In the genomic region with DNA sequence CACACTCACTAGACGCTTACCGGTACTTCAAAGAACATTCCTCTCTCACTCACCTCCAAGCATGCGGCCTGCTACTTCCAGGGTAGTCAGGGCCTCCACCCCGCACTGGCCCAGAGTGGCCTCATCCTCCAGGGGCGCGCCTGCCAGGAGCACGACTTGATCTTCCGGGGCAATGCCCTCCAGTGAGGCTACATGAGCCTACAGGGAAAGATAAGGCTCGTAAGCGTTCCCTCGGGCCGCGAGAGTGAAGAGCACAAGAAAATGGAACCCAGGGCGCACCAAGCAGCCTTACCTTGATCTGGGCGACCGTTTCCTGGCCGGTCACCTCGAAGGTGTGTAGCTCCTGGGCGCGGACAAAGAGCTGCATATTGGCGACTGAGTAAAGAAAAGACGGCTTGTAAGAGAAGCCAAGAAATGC, we compare ENCODE assay signal across 9 cellular contexts. TPM values are rescaled to one million over a fixed set of nuclear protein-coding genes. Genes with fewer than 3 reads are reported as not detected.
A peak's percentile ranks its signal among the peaks of the same experiment; 100 is the strongest.
DNase-seq lines count a peak whose midpoint lies in the region; ATAC-seq and FAIRE-seq lines count a peak whose summit lies in the region.
"Had no signal": no experiment of that assay in that cellular context is flagged by ENCODE, and none has a peak within 500 bp of the region (broad histone marks: within the 10 kb centered on the region; RNA-seq: fewer than 3 reads in every experiment).

No MANE protein-coding gene starts in this region.

- no peaks in the 10 kb centered on the region for H3K9me3 Mint-ChIP-seq in activated T-cell treated with anti-CD3 and anti-CD28 coated beads, Interleukin-2, amount 50 U/mL, for 24 hours
- H3K9me3 Mint-ChIP-seq in activated T-helper 1 cell treated with anti-CD3 and anti-CD28 coated beads, Interleukin-12 subunit alpha, Interleukin-12 subunit beta, Interleukin-2, Interleukin-4 antibody, amounts not matched to agents 30 ng/mL and 10 ng/mL and 1 ng/mL, durations not matched to agents 14 hours and 24 hours and 36 hours = no peaks in the 10 kb centered on the region

- FAIRE-seq in small intestine (lab: Jason Lieb, UNC) = no peak
- FAIRE-seq: colon had no signal

- H3K4me3 ChIP-seq in iPS DF 6.9 (ENCODE audit: low read length) (peak overlapping the region; percentile 87), small intestine (ENCODE audit: low read depth in 1 of 2, low read length in 2 of 2) (peak overlapping the region; percentile 69 to 83)

- no peaks in the 10 kb centered on the region for H3K9me3 ChIP-seq in iPS DF 6.9 (ENCODE audit: control insufficient read depth, insufficient read depth, low read length)
- H3K9me3 ChIP-seq in small intestine (ENCODE audit: control insufficient read depth, low read depth) = no peaks in the 10 kb centered on the region

- peaks cover 26% of the 10 kb centered on the region; the same call in 1 of the 2 replicates for H3K36me3 ChIP-seq in iPS DF 6.9 (ENCODE audit: control insufficient read depth, insufficient read depth, low read length)
- peaks cover 4 to 11% of the 10 kb centered on the region in 2 donors for H3K36me3 ChIP-seq in small intestine (ENCODE audit: control insufficient read depth in 2 of 2, insufficient read depth in 2 of 2, low read length in 2 of 2)

- H3K36me3 Mint-ChIP-seq in activated T-cell treated with anti-CD3 and anti-CD28 coated beads, Interleukin-2, amount 50 U/mL, for 24 hours (ENCODE audit: low read depth) = peaks cover 91% of the 10 kb centered on the region
- H3K36me3 Mint-ChIP-seq in activated T-helper 1 cell treated with anti-CD3 and anti-CD28 coated beads, Interleukin-12 subunit alpha, Interleukin-12 subunit beta, Interleukin-2, Interleukin-4 antibody, amounts not matched to agents 30 ng/mL and 10 ng/mL and 1 ng/mL, durations not matched to agents 14 hours and 24 hours and 36 hours (ENCODE audit: low read depth) = peaks cover 61% of the 10 kb centered on the region

- no peak overlapping the region for H3K27ac ChIP-seq in iPS DF 6.9 (ENCODE audit: low read length)
- peak overlapping the region; percentile 86 to 97 for H3K27ac ChIP-seq in small intestine (ENCODE audit: low read depth in 1 of 2, low read length in 1 of 2)

- no CpG with 5 or more reads among the region's 22 CpGs for whole genome bisulfite sequencing in iPS DF 6.9 (ENCODE audit: insufficient coverage, insufficient read length)
- 0 to 1% (median 1%) methylated on average over 22 of the region's 22 CpGs for WGBS in small intestine, 3 donors

- peak overlapping the region; percentile 98 for H3K27ac Mint-ChIP-seq in activated T-cell treated with anti-CD3 and anti-CD28 coated beads, Interleukin-2, amount 50 U/mL, for 24 hours
- H3K27ac Mint-ChIP-seq in activated T-helper 1 cell treated with anti-CD3 and anti-CD28 coated beads, Interleukin-12 subunit alpha, Interleukin-12 subunit beta, Interleukin-2, Interleukin-4 antibody, amounts not matched to agents 30 ng/mL and 10 ng/mL and 1 ng/mL, durations not matched to agents 14 hours and 24 hours and 36 hours = peak overlapping the region; percentile 99

- no peaks in the 10 kb centered on the region for H3K27me3 ChIP-seq in iPS DF 6.9 (ENCODE audit: control insufficient read depth, insufficient read depth, low read length)
- no peaks in the 10 kb centered on the region for H3K27me3 ChIP-seq in small intestine (ENCODE audit: control insufficient read depth in 2 of 2, insufficient read depth in 2 of 2, low read length in 2 of 2)

- ATAC-seq in HG03108 (IDR thresholded peaks at IDR 0.05; ENCODE audit: unreplicated experiment) = no peak
- ATAC-seq in GM19395 (IDR thresholded peaks at IDR 0.05; ENCODE audit: unreplicated experiment) = no peak

- peaks cover 57% of the 10 kb centered on the region for H3K4me1 Mint-ChIP-seq in activated T-cell treated with anti-CD3 and anti-CD28 coated beads, Interleukin-2, amount 50 U/mL, for 24 hours (ENCODE audit: low read depth)
- H3K4me1 Mint-ChIP-seq in activated T-helper 1 cell treated with anti-CD3 and anti-CD28 coated beads, Interleukin-12 subunit alpha, Interleukin-12 subunit beta, Interleukin-2, Interleukin-4 antibody, amounts not matched to agents 30 ng/mL and 10 ng/mL and 1 ng/mL, durations not matched to agents 14 hours and 24 hours and 36 hours (ENCODE audit: low read depth) = peaks cover 44% of the 10 kb centered on the region

- DNase-seq in activated T-cell treated with anti-CD3 and anti-CD28 coated beads, Interleukin-2, amount 50 U/mL, for 24 hours = peak; percentile 64
- DNase-seq in activated T-cell treated with anti-CD3 and anti-CD28 coated beads, Interleukin-2, amount 50 U/mL, for 1 hour = no peak
- no peak for DNase-seq in activated T-helper 1 cell treated with anti-CD3 and anti-CD28 coated beads, Interleukin-12 subunit alpha, Interleukin-12 subunit beta, Interleukin-2, Interleukin-4 antibody, amounts not matched to agents 30 ng/mL and 10 ng/mL and 1 ng/mL, durations not matched to agents 14 hours and 24 hours and 36 hours (ENCODE audit: low spot score)
- DNase-seq in iPS DF 6.9 (ENCODE audit: low read depth, low spot score) (no peak), small intestine (peak; percentile 47), NCI-H82 (lab: John Stamatoyannopoulos, UW) (no peak)

- no peaks in the 10 kb centered on the region for H3K27me3 Mint-ChIP-seq in activated T-cell treated with anti-CD3 and anti-CD28 coated beads, Interleukin-2, amount 50 U/mL, for 24 hours
- H3K27me3 Mint-ChIP-seq in activated T-helper 1 cell treated with anti-CD3 and anti-CD28 coated beads, Interleukin-12 subunit alpha, Interleukin-12 subunit beta, Interleukin-2, Interleukin-4 antibody, amounts not matched to agents 30 ng/mL and 10 ng/mL and 1 ng/mL, durations not matched to agents 14 hours and 24 hours and 36 hours (ENCODE audit: insufficient read depth) = no peaks in the 10 kb centered on the region

- H3K4me3 Mint-ChIP-seq in activated T-cell treated with anti-CD3 and anti-CD28 coated beads, Interleukin-2, amount 50 U/mL, for 24 hours = peak overlapping the region; percentile 100
- H3K4me3 Mint-ChIP-seq in activated T-helper 1 cell treated with anti-CD3 and anti-CD28 coated beads, Interleukin-12 subunit alpha, Interleukin-12 subunit beta, Interleukin-2, Interleukin-4 antibody, amounts not matched to agents 30 ng/mL and 10 ng/mL and 1 ng/mL, durations not matched to agents 14 hours and 24 hours and 36 hours = peak overlapping the region; percentile 99

- intact Hi-C loops in activated T-helper 1 cell treated with anti-CD3 and anti-CD28 coated beads, Interleukin-12 subunit alpha, Interleukin-12 subunit beta, Interleukin-2, Interleukin-4 antibody, amounts not matched to agents 30 ng/mL and 10 ng/mL and 1 ng/mL, durations not matched to agents 14 hours and 24 hours and 36 hours (cut with micrococcal nuclease) = loop anchor here (5.0 kb wide), 1 partner anchor 141 kb away; the partner anchor contains the start of gene POLA2

- H3K4me1 ChIP-seq in iPS DF 6.9 (ENCODE audit: control insufficient read depth, insufficient read depth, low read length) = no peaks in the 10 kb centered on the region
- peaks cover 3 to 4% of the 10 kb centered on the region in 2 donors for H3K4me1 ChIP-seq in small intestine (ENCODE audit: control insufficient read depth in 2 of 2, insufficient read depth in 1 of 2, low read depth in 1 of 2, low read length in 1 of 2)

RNA-seq across cellular contexts. Expression of gene FAU, which starts 0.5 kb away (rescaled TPM):
- total RNA-seq in activated T-helper 1 cell treated with anti-CD3 and anti-CD28 coated beads, Interleukin-12 subunit alpha, Interleukin-12 subunit beta, Interleukin-2, Interleukin-4 antibody, amounts not matched to agents 30 ng/mL and 10 ng/mL and 1 ng/mL, durations not matched to agents 14 hours and 24 hours and 36 hours = 1,004 and 1,020 TPM in 2 replicates
- 1,000 to 10,000 TPM in 2 of 3 donors, 100 to 1,000 TPM in 1; 960 to 1,177 (median 1,141) TPM for polyA plus RNA-seq in small intestine

RNA-seq across cellular contexts. Expression of gene MRPL49, which starts 0.7 kb away (rescaled TPM):
- 76.0 and 76.4 TPM in 2 replicates for total RNA-seq in activated T-helper 1 cell treated with anti-CD3 and anti-CD28 coated beads, Interleukin-12 subunit alpha, Interleukin-12 subunit beta, Interleukin-2, Interleukin-4 antibody, amounts not matched to agents 30 ng/mL and 10 ng/mL and 1 ng/mL, durations not matched to agents 14 hours and 24 hours and 36 hours
- polyA plus RNA-seq in small intestine = 10 to 100 TPM; 45.6 to 65.7 (median 55.7) TPM

RNA-seq across cellular contexts. Expression of gene ZNHIT2, which starts 4.0 kb away (rescaled TPM):
- 20.8 and 22.1 TPM in 2 replicates for total RNA-seq in activated T-helper 1 cell treated with anti-CD3 and anti-CD28 coated beads, Interleukin-12 subunit alpha, Interleukin-12 subunit beta, Interleukin-2, Interleukin-4 antibody, amounts not matched to agents 30 ng/mL and 10 ng/mL and 1 ng/mL, durations not matched to agents 14 hours and 24 hours and 36 hours
- 10 to 100 TPM; 13.0 to 13.6 (median 13.0) TPM for polyA plus RNA-seq in small intestine

RNA-seq across cellular contexts. Expression of gene TM7SF2, which starts 9.8 kb away (rescaled TPM):
- 32.2 and 32.8 TPM in 2 replicates for total RNA-seq in activated T-helper 1 cell treated with anti-CD3 and anti-CD28 coated beads, Interleukin-12 subunit alpha, Interleukin-12 subunit beta, Interleukin-2, Interleukin-4 antibody, amounts not matched to agents 30 ng/mL and 10 ng/mL and 1 ng/mL, durations not matched to agents 14 hours and 24 hours and 36 hours
- 10 to 100 TPM; 21.1 to 40.7 (median 40.0) TPM for polyA plus RNA-seq in small intestine

RNA-seq across cellular contexts. Expression of gene SYVN1, which starts 12.9 kb away (rescaled TPM):
- 42.3 and 45.8 TPM in 2 replicates for total RNA-seq in activated T-helper 1 cell treated with anti-CD3 and anti-CD28 coated beads, Interleukin-12 subunit alpha, Interleukin-12 subunit beta, Interleukin-2, Interleukin-4 antibody, amounts not matched to agents 30 ng/mL and 10 ng/mL and 1 ng/mL, durations not matched to agents 14 hours and 24 hours and 36 hours
- polyA plus RNA-seq in small intestine = 10 to 100 TPM; 10.5 to 26.7 (median 12.3) TPM

Comparison
In these comparisons a context has a peak if more than half of its experiments do, and no peak if none do; other contexts are left out.
1. DNase-seq: peak in activated T-cell treated with anti-CD3 and anti-CD28 coated beads, Interleukin-2, amount 50 U/mL, for 24 hours (single experiment) and small intestine (single experiment); none in activated T-cell treated with anti-CD3 and anti-CD28 coated beads, Interleukin-2, amount 50 U/mL, for 1 hour (single experiment), activated T-helper 1 cell treated with anti-CD3 and anti-CD28 coated beads, Interleukin-12 subunit alpha, Interleukin-12 subunit beta, Interleukin-2, Interleukin-4 antibody, amounts not matched to agents 30 ng/mL and 10 ng/mL and 1 ng/mL, durations not matched to agents 14 hours and 24 hours and 36 hours (single experiment), iPS DF 6.9 (single experiment) and NCI-H82 (single experiment).